ENCODE assay signal across 18 cellular contexts in genomic region chr15:75186044-75186443, GRCh38.
"Had no signal": no experiment of that assay in that cellular context is flagged by ENCODE, and none has a peak within 500 bp of the region (broad histone marks: within the 10 kb centered on the region; RNA-seq: fewer than 3 reads in every experiment).

No MANE protein-coding gene starts in this region.

- H3K27ac ChIP-seq: ovary, psoas muscle, thoracic aorta, tibial nerve, upper lobe of left lung had no signal

- H3K4me3 ChIP-seq: mucosa of descending colon, ovary, psoas muscle, thoracic aorta, tibial nerve, upper lobe of left lung had no signal

- H3K9me3 ChIP-seq: mucosa of descending colon, ovary, psoas muscle, thoracic aorta, tibial nerve, upper lobe of left lung had no signal

- H3K36me3 ChIP-seq: ovary, thoracic aorta, tibial nerve, upper lobe of left lung had no signal

- DNase-seq: cortex of kidney; effector memory CD8-positive, alpha-beta T cell; erythroblast; mesenchymal stem cell; mucosa of descending colon; naive B cell; nucleus accumbens; psoas muscle; small intestine; stimulated activated CD4-positive, alpha-beta T cell treated with anti-CD3 and anti-CD28 coated beads, Interleukin-15, amount 100 ng/mL, for 24 hours; stimulated activated CD4-positive, alpha-beta T cell treated with anti-CD3 and anti-CD28 coated beads, Interleukin-2, amount 100 ng/mL, for 48 hours; stimulated activated naive B cell treated with anti-CD40 and anti-IgM and Interleukin-4, amounts not matched to agents 10 μg/mL and 1 μg/mL and 100 μg/mL, for 72 hours; upper lobe of left lung had no signal

- H3K27me3 ChIP-seq: ovary, tibial nerve, upper lobe of left lung had no signal

- ATAC-seq: effector memory CD8-positive, alpha-beta T cell; mucosa of descending colon; natural killer cell treated with Interleukin-12 subunit alpha and Interleukin-12 subunit beta and Interleukin-15 and Interleukin-18, amount 100 ng/mL, for 72 hours; psoas muscle; right cardiac atrium; stimulated activated naive B cell treated with anti-CD40 and anti-IgM and Interleukin-4, amounts not matched to agents 10 μg/mL and 1 μg/mL and 100 μg/mL, for 72 hours had no signal

- H3K4me1 ChIP-seq: psoas muscle had no signal
